9 cellular contexts compared by ENCODE assay signal in genomic region chr10:25174461-25175230, GRCh38. TPM values are rescaled to one million over a fixed set of nuclear protein-coding genes. Genes with fewer than 3 reads are reported as not detected.
DNase-seq lines count a peak whose midpoint lies in the region; ATAC-seq and TF ChIP-seq lines count a peak whose summit lies in the region.
"Had no signal": no experiment of that assay in that cellular context is flagged by ENCODE, and none has a peak within 500 bp of the region (broad histone marks: within the 10 kb centered on the region; RNA-seq: fewer than 3 reads in every experiment).

GPR158 (plus strand) TSS chr10:25175001; CDS start chr10:25175421, 420 bp downstream.

- H3K27me3 ChIP-seq in SJSA1 (replicated peaks) (peaks cover 57% of the 10 kb centered on the region), cardiac muscle cell (peaks cover 71% of the 10 kb centered on the region), thymus (ENCODE audit: control insufficient read depth, insufficient read depth) (peaks cover 31% of the 10 kb centered on the region)

- H3K9me3 ChIP-seq in SJSA1 (replicated peaks) (peaks cover 3% of the 10 kb centered on the region; the same call in 1 of the 2 replicates), cardiac muscle cell (ENCODE audit: low read depth) (no peaks in the 10 kb centered on the region), thymus (ENCODE audit: control insufficient read depth) (peaks cover 3% of the 10 kb centered on the region)

- H3K4me1 ChIP-seq in SJSA1 (replicated peaks) (peaks cover 12% of the 10 kb centered on the region), cardiac muscle cell (ENCODE audit: low read depth) (peaks cover 6% of the 10 kb centered on the region), thymus (ENCODE audit: control insufficient read depth, insufficient read depth, low read length) (no peaks in the 10 kb centered on the region)

- H3K4me3 ChIP-seq in SJSA1, result peak within 1 kb of the TSS; percentile 34
- peak within 1 kb of the TSS; percentile 48 for H3K4me3 ChIP-seq in cardiac muscle cell
- peak within 1 kb of the TSS; percentile 38 for H3K4me3 ChIP-seq in thymus (ENCODE audit: low read length)

- peak; percentile 95 for ATAC-seq in omental fat pad (ENCODE audit: low FRiP score)
- no peak for ATAC-seq in GM18873 (IDR thresholded peaks at IDR 0.05; ENCODE audit: low FRiP score, unreplicated experiment)

- WGBS in thymus, result 4% methylated on average over 83 of the region's 83 CpGs

- no peaks in the 10 kb centered on the region for H3K36me3 ChIP-seq in SJSA1
- no peaks in the 10 kb centered on the region for H3K36me3 ChIP-seq in cardiac muscle cell
- no peaks in the 10 kb centered on the region for H3K36me3 ChIP-seq in thymus (ENCODE audit: control insufficient read depth, insufficient read depth)

- peak; percentile 73 for DNase-seq in GM10248 (ENCODE audit: extremely low spot score)
- peak; percentile 32 for DNase-seq in KG1 (lab: John Stamatoyannopoulos, UW)
- DNase-seq in SJSA1 (ENCODE audit: low read depth in 1 of 2, low spot score in 2 of 2), result peak; percentile 82 to 86
- DNase-seq in amygdala (lab: John Stamatoyannopoulos, UW), result peak; percentile 21 to 90 (median 80)
- DNase-seq in cardiac muscle cell (ENCODE audit: low read depth in 1 of 2, low spot score in 1 of 2), result peak; percentile 95 to 99
- DNase-seq in omental fat pad (ENCODE audit: low spot score), result peak; percentile 65

- H3K27ac ChIP-seq in SJSA1, result no peak within 1 kb of the TSS
- no peak within 1 kb of the TSS for H3K27ac ChIP-seq in cardiac muscle cell
- H3K27ac ChIP-seq in thymus (ENCODE audit: low read depth), result no peak within 1 kb of the TSS

- TF ChIP-seq CTCF in GM10248 (IDR thresholded peaks at IDR 0.05; ENCODE audit: control extremely low read depth, extremely low read depth, low read depth, missing control alignments) (no peak), cardiac muscle cell (IDR thresholded peaks at IDR 0.05; ENCODE audit: low read depth, low read length) (no peak), omental fat pad (IDR thresholded peaks at IDR 0.05) (no peak)

- CTCF ChIA-PET in GM10248 (lab: Yijun Ruan, JAX), result no interaction called here

- POLR2A ChIA-PET in GM10248 (lab: Yijun Ruan, JAX), result no interaction called here

RNA-seq across cellular contexts. Expression of gene GPR158, which starts in this region (rescaled TPM):
- 0.42 TPM in 1 of 2 replicates, not detected in the other for total RNA-seq in SJSA1 (2014; rRNA removed; shearing (Covaris generic))
- total RNA-seq in cardiac muscle cell (0.18 and 0.28 TPM in 2 replicates), omental fat pad (under 1 TPM in 3 of 4 donors, not detected in 1; 0.19 to 0.48 (median 0.32) TPM)
- polyA plus RNA-seq in cardiac muscle cell (0.61 TPM in 1 of 2 replicates, not detected in the other), thymus (0.02 TPM)
- total RNA-seq: activated naive CD4-positive, alpha-beta T cell treated with anti-CD3 and anti-CD28 coated beads, Interleukin-2, amount 50 U/mL, for 72 hours had no signal

Comparison
In these comparisons a context has a peak if more than half of its experiments do, and no peak if none do; other contexts are left out.
1. Peak in DNase-seq and H3K4me3 ChIP-seq in SJSA1; RNA of the gene not detected or under 1 TPM.
2. Peak in DNase-seq and H3K4me3 ChIP-seq in cardiac muscle cell; RNA of the gene not detected or under 1 TPM.
3. Peak in DNase-seq and ATAC-seq in omental fat pad; RNA of the gene not detected or under 1 TPM.
4. DNase-seq: peak in every context shown above with its lines; median percentile 97 in cardiac muscle cell; 84 in SJSA1; 80 in amygdala; 73 in GM10248; 65 in omental fat pad; 32 in KG1.